ENCODE assay signal across 8 cellular contexts in the genomic region with DNA sequence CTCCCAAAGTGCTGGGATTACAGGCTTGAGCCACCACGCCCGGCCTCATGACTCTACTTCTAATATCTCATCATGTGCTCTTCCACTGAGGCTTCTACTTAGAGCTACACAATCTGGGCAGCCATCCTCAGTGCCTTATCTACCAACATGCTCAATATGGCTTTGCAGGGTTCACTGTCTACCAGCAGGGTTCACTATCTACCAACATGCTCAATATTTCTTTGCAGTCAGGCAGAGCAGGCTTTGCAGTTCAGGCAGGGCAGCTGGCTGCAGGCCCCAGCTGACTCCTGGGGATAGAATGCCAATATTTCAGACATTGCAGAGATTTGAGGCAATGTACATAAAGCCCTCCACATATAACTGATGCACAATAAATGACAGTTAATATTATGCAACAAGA. TPM values are rescaled to one million over a fixed set of nuclear protein-coding genes. Genes with fewer than 3 reads are reported as not detected.
DNase-seq lines count a peak whose midpoint lies in the region; ATAC-seq, FAIRE-seq and TF ChIP-seq lines count a peak whose summit lies in the region.

No MANE protein-coding gene starts in this region.

- CTCF ChIA-PET in PC-9 (lab: Charles Lee): interaction anchor here (0.6 to 0.7 kb wide), 2 partner anchors 202 to 458 kb away, joined by 3 to 4 read pairs; no protein-coding TSS in a partner anchor

- DNase-seq in D341Med (ENCODE audit: low spot score) (peak; percentile 70), H54 (ENCODE audit: insufficient read length, low spot score) (peak; percentile 5), PC-9 (peak in 1 of 2 experiments; percentile 18), esophagus squamous epithelium (lab: John Stamatoyannopoulos, UW) (no peak), progenitor cell of endocrine pancreas (ENCODE audit: low spot score, unreplicated experiment) (no peak), germinal center (ENCODE audit: low spot score) (no peak), suprapubic skin (ENCODE audit: low spot score in 2 of 2) (no peak), T-helper 17 cell (no peak)

- no peaks in the 10 kb centered on the region for H3K79me2 ChIP-seq in PC-9 (ENCODE audit: low read depth)

- no peaks in the 10 kb centered on the region for H3K36me3 ChIP-seq in PC-9 (ENCODE audit: low read depth)
- H3K36me3 ChIP-seq in esophagus squamous epithelium: peaks cover 0 to 87% (median 8%) of the 10 kb centered on the region in 3 donors
- peaks cover 55% of the 10 kb centered on the region for H3K36me3 ChIP-seq in suprapubic skin

- WGBS in esophagus squamous epithelium, 2 donors: 86 to 92% methylated on average over 2 of the region's 2 CpGs
- 94% methylated on average over 2 of the region's 2 CpGs for WGBS in suprapubic skin

- H3K9me3 Mint-ChIP-seq in progenitor cell of endocrine pancreas (ENCODE audit: low read depth): no peaks in the 10 kb centered on the region

- H3K27ac ChIP-seq in PC-9: no peak overlapping the region
- H3K27ac ChIP-seq in esophagus squamous epithelium: no peak overlapping the region
- H3K27ac ChIP-seq in suprapubic skin: no peak overlapping the region

- no peak for ATAC-seq in T-helper 17 cell

- no peaks in the 10 kb centered on the region for H3K27me3 ChIP-seq in PC-9 (ENCODE audit: insufficient read depth, low read depth)
- no peaks in the 10 kb centered on the region for H3K27me3 ChIP-seq in esophagus squamous epithelium
- H3K27me3 ChIP-seq in suprapubic skin: no peaks in the 10 kb centered on the region

- H3K9me2 ChIP-seq in PC-9 (ENCODE audit: insufficient read depth): no peaks in the 10 kb centered on the region

- TF ChIP-seq CTCF in PC-9 (conservative IDR thresholded peaks at IDR 0.05) (peak; percentile 58), esophagus squamous epithelium (IDR thresholded peaks at IDR 0.05) (peak in 5 of 6 experiments; percentile 33 to 82 (median 64)), progenitor cell of endocrine pancreas (IDR thresholded peaks at IDR 0.05; ENCODE audit: unreplicated experiment) (peak; percentile 61), suprapubic skin (IDR thresholded peaks at IDR 0.05) (peak in 1 of 2 donors; percentile 43)

- H3K4me3 Mint-ChIP-seq in progenitor cell of endocrine pancreas (ENCODE audit: low read depth): no peak overlapping the region
- H3K4me3 Mint-ChIP-seq in T-helper 17 cell: no peak overlapping the region

- peaks cover 18% of the 10 kb centered on the region for H3K36me3 Mint-ChIP-seq in progenitor cell of endocrine pancreas (ENCODE audit: insufficient read depth)
- peaks cover 2% of the 10 kb centered on the region for H3K36me3 Mint-ChIP-seq in T-helper 17 cell (ENCODE audit: low read depth)

- TF ChIP-seq POLR2A in H54 (IDR thresholded peaks at IDR 0.05; ENCODE audit: low read depth, low read length) (no peak), esophagus squamous epithelium (IDR thresholded peaks at IDR 0.05) (no peak), suprapubic skin (IDR thresholded peaks at IDR 0.05) (no peak)

- intact Hi-C loops in PC-9 (cut with micrococcal nuclease; ENCODE audit: unreplicated experiment) (loop anchor here (1.0 kb wide), 1 partner anchor 157 kb away; no protein-coding TSS in a partner anchor), esophagus squamous epithelium (cut with DNase I) (no loop called here)

- H3K4me1 ChIP-seq in PC-9 (replicated peaks; ENCODE audit: insufficient read depth) (no peaks in the 10 kb centered on the region), esophagus squamous epithelium (no peaks in the 10 kb centered on the region), suprapubic skin (no peaks in the 10 kb centered on the region)

- no peaks in the 10 kb centered on the region for H4K20me1 ChIP-seq in PC-9 (ENCODE audit: insufficient read depth)

- H3K27me3 Mint-ChIP-seq in progenitor cell of endocrine pancreas: no peaks in the 10 kb centered on the region
- no peaks in the 10 kb centered on the region for H3K27me3 Mint-ChIP-seq in T-helper 17 cell

- no peak for FAIRE-seq in H54 (lab: Jason Lieb, UNC)

- H2AFZ ChIP-seq in PC-9: no peak overlapping the region

- H3K4me1 Mint-ChIP-seq in progenitor cell of endocrine pancreas (ENCODE audit: low read depth) (no peaks in the 10 kb centered on the region), T-helper 17 cell (peaks cover 2% of the 10 kb centered on the region)

- BruUV-seq in PC-9 (replicated peaks; lab: Mats Ljungman, UMichigan): no TSS peak

- POLR2A ChIA-PET in PC-9 (lab: Charles Lee; ENCODE audit: unreplicated experiment): no interaction called here

- H3K4me3 ChIP-seq in PC-9: no peak overlapping the region
- H3K4me3 ChIP-seq in esophagus squamous epithelium: no peak overlapping the region
- no peak overlapping the region for H3K4me3 ChIP-seq in suprapubic skin

- no peak overlapping the region for H3K27ac Mint-ChIP-seq in progenitor cell of endocrine pancreas
- no peak overlapping the region for H3K27ac Mint-ChIP-seq in T-helper 17 cell

- H3K4me2 ChIP-seq in PC-9: no peak overlapping the region

- H3F3A ChIP-seq in PC-9 (ENCODE audit: insufficient read depth, low read depth): no peaks in the 10 kb centered on the region

- H3K9me3 ChIP-seq in PC-9 (ENCODE audit: insufficient read depth, low read depth) (no peaks in the 10 kb centered on the region), esophagus squamous epithelium (no peaks in the 10 kb centered on the region), suprapubic skin (no peaks in the 10 kb centered on the region), T-helper 17 cell (ENCODE audit: control insufficient read depth, low read length, poor library complexity, severe bottlenecking) (no peaks in the 10 kb centered on the region)

- TF ChIP-seq EP300 in suprapubic skin (IDR thresholded peaks at IDR 0.05): no peak

RNA-seq across cellular contexts. Expression of a gene that starts 47.5 kb away (rescaled TPM):
- 10.2 and 16.3 TPM in 2 replicates for total RNA-seq in PC-9 (2021)
- total RNA-seq in esophagus squamous epithelium: 10 to 100 TPM in 3 of 4 donors, 1 to 10 TPM in 1; 9.4 to 34.7 (median 13.9) TPM
- 40.3 and 41.1 TPM in 2 replicates for total RNA-seq in progenitor cell of endocrine pancreas
- total RNA-seq in suprapubic skin: 10 to 100 TPM; 10.8 to 36.7 (median 18.2) TPM
- total RNA-seq in T-helper 17 cell: 10 to 100 TPM; 10.2 to 11.1 TPM

Comparison
In these comparisons a context has a peak if more than half of its experiments do, and no peak if none do; other contexts are left out.
1. DNase-seq: peak in D341Med (single experiment) and H54 (single experiment); none in esophagus squamous epithelium (single experiment), progenitor cell of endocrine pancreas (single experiment), germinal center (single experiment), suprapubic skin (0 of 2) and T-helper 17 cell (0 of 3).